In genomic region chr15:65789105-65789504, GRCh38 we compare ENCODE assay signal across 1 cellular context.
TF ChIP-seq lines count a peak whose summit lies in the region.

No MANE protein-coding gene starts in this region.

TF ChIP-seq in K562, 482 proteins besides CTCF, POLR2A, EP300 and RAD21 (continued from another document):
- TF ChIP-seq ZNF398 (CRISPR knock-in tag; IDR thresholded peaks at IDR 0.05) (no peak), MCM7 (IDR thresholded peaks at IDR 0.05) (no peak), NCOA2 (IDR thresholded peaks at IDR 0.05; ENCODE audit: partially characterized antibody in 2 of 2) (no peak), ZNF121 (CRISPR knock-in tag; conservative IDR thresholded peaks at IDR 0.05) (peak; percentile 71), EZH2 (IDR thresholded peaks at IDR 0.05; ENCODE audit: borderline replicate concordance, low read depth, low read length) (no peak)
